ENCODE assay signal across 18 cellular contexts in the genomic region with DNA sequence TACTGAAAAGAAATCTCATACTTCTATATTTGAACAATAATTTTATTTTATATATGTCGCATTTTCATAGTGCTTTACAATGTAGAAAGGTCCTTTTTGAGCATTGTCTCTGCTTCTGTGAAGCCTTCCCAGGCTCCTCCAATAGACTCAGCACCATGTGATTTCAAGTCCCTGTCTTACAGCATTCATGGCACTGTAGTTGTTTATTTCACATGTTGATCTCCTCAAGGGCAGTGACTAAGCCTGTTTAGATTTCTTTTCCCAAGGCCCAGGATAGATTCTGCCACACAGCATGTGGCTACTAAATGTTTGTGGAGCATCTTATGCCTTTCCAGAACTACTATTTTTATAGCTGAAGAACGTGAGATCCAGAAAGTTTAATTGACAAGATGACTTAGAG.
DNase-seq lines count a peak whose midpoint lies in the region; ATAC-seq and TF ChIP-seq lines count a peak whose summit lies in the region.
"Had no signal": no experiment of that assay in that cellular context is flagged by ENCODE, and none has a peak within 500 bp of the region (broad histone marks: within the 10 kb centered on the region; RNA-seq: fewer than 3 reads in every experiment).

No MANE protein-coding gene starts in this region.

- ATAC-seq in GM19467 (IDR thresholded peaks at IDR 0.05; ENCODE audit: unreplicated experiment): no peak
- ATAC-seq: GM23338, K562, PC-3 had no signal

- H3K4me3 Mint-ChIP-seq in chondrocyte (ENCODE audit: unreplicated experiment): no peak overlapping the region
- H3K4me3 Mint-ChIP-seq: CD14-positive monocyte, GM23338 had no signal

- no peak overlapping the region for H3K27ac Mint-ChIP-seq in chondrocyte (ENCODE audit: unreplicated experiment)
- H3K27ac Mint-ChIP-seq: CD14-positive monocyte, GM23338 had no signal

- no peaks in the 10 kb centered on the region for H3K36me3 Mint-ChIP-seq in chondrocyte (ENCODE audit: low read depth)
- H3K36me3 Mint-ChIP-seq: CD14-positive monocyte had no signal

- H3K27me3 Mint-ChIP-seq in chondrocyte (ENCODE audit: low read depth): no peaks in the 10 kb centered on the region

- H3K9me3 Mint-ChIP-seq in chondrocyte (ENCODE audit: low read depth): no peaks in the 10 kb centered on the region
- H3K9me3 Mint-ChIP-seq: GM23338 had no signal

- H3K4me1 Mint-ChIP-seq in chondrocyte (ENCODE audit: low read depth): peaks cover 14% of the 10 kb centered on the region
- H3K4me1 Mint-ChIP-seq: CD14-positive monocyte had no signal

- no peak for TF ChIP-seq CTCF in chondrocyte (IDR thresholded peaks at IDR 0.05)

- DNase-seq in COLO829 (ENCODE audit: low spot score) (peak; percentile 1), NCI-H446 treated with DMSO at 0.1 percent for 48 hours (lab: John Stamatoyannopoulos, UW) (peak; percentile 11), fibroblast of gingiva (ENCODE audit: low read depth) (peak; percentile 47), renal cortical epithelial cell (ENCODE audit: low read depth) (peak; percentile 15), NCI-H1694 treated with DMSO at 0.1 percent for 48 hours (lab: John Stamatoyannopoulos, UW) (no peak), chondrocyte (ENCODE audit: low spot score) (no peak)
- DNase-seq: COR-L47, DMS153, EL, NCI-H1417 treated with DMSO at 0.1 percent for 48 hours, NCI-H2081, NCI-H510A treated with DMSO at 0.1 percent for 48 hours, NCI-H82, PC-3 had no signal

Comparison
In these comparisons a context has a peak if more than half of its experiments do, and no peak if none do; other contexts are left out.
1. DNase-seq: peak in COLO829 (single experiment), NCI-H446 treated with DMSO at 0.1 percent for 48 hours (single experiment), fibroblast of gingiva (single experiment) and renal cortical epithelial cell (single experiment); none in NCI-H1694 treated with DMSO at 0.1 percent for 48 hours (single experiment) and chondrocyte (single experiment).